ENCODE assay signal across 1 cellular context in the genomic region with DNA sequence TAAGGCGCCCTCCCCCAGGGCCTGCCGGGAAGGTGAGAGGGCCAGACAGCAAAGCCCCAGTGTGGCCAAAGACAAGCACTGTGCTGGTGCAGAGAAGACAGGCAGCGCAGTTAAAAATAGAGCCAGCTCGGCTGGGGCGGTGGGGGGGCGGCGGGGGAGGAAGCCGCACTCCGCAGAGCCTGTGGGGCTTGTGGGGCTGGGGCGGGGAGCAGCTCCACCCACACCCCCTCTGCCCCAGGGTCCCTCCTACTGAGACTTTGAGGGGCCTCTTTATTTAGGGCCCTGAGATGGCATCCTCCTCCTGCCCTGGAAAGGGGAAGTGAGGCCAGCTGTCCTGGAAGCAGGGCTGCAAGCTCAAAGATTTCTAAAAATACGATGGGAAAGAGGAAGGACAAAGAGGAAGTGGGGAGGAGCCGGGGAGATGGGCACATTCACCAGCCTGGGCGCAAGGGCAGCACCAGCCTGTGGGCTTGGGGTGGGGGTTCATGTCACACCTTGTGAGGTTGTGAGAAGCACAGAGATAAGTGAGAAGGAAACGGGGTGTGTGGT.
TF ChIP-seq lines count a peak whose summit lies in the region.

No MANE protein-coding gene starts in this region.

TF ChIP-seq in GM23338, 12 proteins besides CTCF, POLR2A, EP300 and RAD21 (continued from another document):
- TF ChIP-seq, protein P1, sequence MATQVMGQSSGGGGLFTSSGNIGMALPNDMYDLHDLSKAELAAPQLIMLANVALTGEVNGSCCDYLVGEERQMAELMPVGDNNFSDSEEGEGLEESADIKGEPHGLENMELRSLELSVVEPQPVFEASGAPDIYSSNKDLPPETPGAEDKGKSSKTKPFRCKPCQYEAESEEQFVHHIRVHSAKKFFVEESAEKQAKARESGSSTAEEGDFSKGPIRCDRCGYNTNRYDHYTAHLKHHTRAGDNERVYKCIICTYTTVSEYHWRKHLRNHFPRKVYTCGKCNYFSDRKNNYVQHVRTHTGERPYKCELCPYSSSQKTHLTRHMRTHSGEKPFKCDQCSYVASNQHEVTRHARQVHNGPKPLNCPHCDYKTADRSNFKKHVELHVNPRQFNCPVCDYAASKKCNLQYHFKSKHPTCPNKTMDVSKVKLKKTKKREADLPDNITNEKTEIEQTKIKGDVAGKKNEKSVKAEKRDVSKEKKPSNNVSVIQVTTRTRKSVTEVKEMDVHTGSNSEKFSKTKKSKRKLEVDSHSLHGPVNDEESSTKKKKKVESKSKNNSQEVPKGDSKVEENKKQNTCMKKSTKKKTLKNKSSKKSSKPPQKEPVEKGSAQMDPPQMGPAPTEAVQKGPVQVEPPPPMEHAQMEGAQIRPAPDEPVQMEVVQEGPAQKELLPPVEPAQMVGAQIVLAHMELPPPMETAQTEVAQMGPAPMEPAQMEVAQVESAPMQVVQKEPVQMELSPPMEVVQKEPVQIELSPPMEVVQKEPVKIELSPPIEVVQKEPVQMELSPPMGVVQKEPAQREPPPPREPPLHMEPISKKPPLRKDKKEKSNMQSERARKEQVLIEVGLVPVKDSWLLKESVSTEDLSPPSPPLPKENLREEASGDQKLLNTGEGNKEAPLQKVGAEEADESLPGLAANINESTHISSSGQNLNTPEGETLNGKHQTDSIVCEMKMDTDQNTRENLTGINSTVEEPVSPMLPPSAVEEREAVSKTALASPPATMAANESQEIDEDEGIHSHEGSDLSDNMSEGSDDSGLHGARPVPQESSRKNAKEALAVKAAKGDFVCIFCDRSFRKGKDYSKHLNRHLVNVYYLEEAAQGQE (IDR thresholded peaks at IDR 0.05; ENCODE audit: unreplicated experiment): no peak
- TF ChIP-seq STAT1 (IDR thresholded peaks at IDR 0.05; ENCODE audit: unreplicated experiment) (no peak), JUNB (IDR thresholded peaks at IDR 0.05; ENCODE audit: unreplicated experiment) (no peak), EZH2phosphoT487 (IDR thresholded peaks at IDR 0.05; ENCODE audit: unreplicated experiment) (no peak), POLR2AphosphoS5 (IDR thresholded peaks at IDR 0.05; ENCODE audit: low read depth) (no peak), CREB1 (CRISPR knock-in tag; IDR thresholded peaks at IDR 0.05; ENCODE audit: low read depth) (no peak)
- TF ChIP-seq, protein P2, sequence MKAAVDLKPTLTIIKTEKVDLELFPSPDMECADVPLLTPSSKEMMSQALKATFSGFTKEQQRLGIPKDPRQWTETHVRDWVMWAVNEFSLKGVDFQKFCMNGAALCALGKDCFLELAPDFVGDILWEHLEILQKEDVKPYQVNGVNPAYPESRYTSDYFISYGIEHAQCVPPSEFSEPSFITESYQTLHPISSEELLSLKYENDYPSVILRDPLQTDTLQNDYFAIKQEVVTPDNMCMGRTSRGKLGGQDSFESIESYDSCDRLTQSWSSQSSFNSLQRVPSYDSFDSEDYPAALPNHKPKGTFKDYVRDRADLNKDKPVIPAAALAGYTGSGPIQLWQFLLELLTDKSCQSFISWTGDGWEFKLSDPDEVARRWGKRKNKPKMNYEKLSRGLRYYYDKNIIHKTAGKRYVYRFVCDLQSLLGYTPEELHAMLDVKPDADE (IDR thresholded peaks at IDR 0.05): no peak
